ENCODE assay signal across 19 cellular contexts in the genomic region with DNA sequence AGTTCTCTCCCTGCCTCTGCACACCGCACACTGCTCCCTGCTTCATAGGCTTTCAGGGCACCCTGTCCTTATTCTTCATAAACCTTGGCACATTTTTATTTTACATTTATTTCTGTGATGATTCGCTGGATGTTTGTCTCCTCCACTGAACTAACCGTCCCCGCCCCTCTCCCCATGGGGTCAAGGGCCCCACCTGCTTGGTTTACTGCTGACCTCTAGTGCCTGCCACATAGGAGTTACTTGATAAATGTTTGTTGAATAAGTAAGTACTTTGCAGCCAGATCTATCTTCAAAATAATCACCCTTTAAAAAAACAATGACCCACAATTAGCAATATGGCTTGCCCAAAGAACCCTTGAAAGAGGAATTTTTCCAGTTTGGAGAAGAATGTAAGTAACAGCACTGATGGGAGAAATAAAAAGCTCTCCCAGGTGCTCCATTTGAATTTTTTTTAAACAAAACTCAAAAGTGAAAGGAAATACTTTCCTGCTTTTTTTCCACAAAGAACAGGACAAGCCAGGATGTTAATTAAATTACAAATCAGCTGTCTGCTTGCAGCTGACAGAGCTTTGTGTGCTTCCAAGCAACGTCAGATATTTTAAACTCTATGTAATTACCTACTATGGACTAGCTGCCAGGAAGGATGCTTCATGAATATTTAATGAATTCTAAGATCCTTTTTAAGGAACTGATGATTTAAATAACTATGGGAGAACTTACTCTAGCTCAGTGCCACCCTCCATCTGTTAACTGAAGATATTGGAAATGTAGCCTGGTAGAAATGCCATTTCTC.
DNase-seq lines count a peak whose midpoint lies in the region; ATAC-seq, FAIRE-seq and TF ChIP-seq lines count a peak whose summit lies in the region.
"Had no signal": no experiment of that assay in that cellular context is flagged by ENCODE, and none has a peak within 500 bp of the region (broad histone marks: within the 10 kb centered on the region; RNA-seq: fewer than 3 reads in every experiment).

No MANE protein-coding gene starts in this region.

- peak overlapping the region; percentile 15; the same call in 1 of the 2 replicates for H2AFZ ChIP-seq in H1 (ENCODE audit: low read length)
- H2AFZ ChIP-seq in neuronal stem cell (ENCODE audit: low read length), result no peak overlapping the region

- 0 out of 2 replicates have a peak overlapping the region, but pooled peaks have one; percentile 27 for H2BK20ac ChIP-seq in H1 (ENCODE audit: low read length)

- H3K79me1 ChIP-seq in H1 (ENCODE audit: low read depth, low read length) (no peaks in the 10 kb centered on the region), neuronal stem cell (ENCODE audit: low read depth, low read length) (no peaks in the 10 kb centered on the region)

- H3K23ac ChIP-seq in H1 (ENCODE audit: insufficient read length), result no peak overlapping the region
- H3K23ac ChIP-seq in neuronal stem cell (ENCODE audit: low read depth, low read length, poor library complexity), result no peak overlapping the region

- no peaks in the 10 kb centered on the region for H3K79me2 ChIP-seq in H1 (ENCODE audit: control insufficient read depth in 1 of 2, insufficient read depth in 2 of 2, low read length in 2 of 2)

- peak overlapping the region; percentile 86 for H3K4ac ChIP-seq in H1 (replicated peaks; ENCODE audit: insufficient read length, low read depth, low read length)
- no peak overlapping the region for H3K4ac ChIP-seq in neuronal stem cell (ENCODE audit: low read length)

- H4K5ac ChIP-seq in H1 (ENCODE audit: insufficient read length, low read depth, low read length), result peak overlapping the region; percentile 95

- H2BK15ac ChIP-seq in H1 (ENCODE audit: low read length) (no peak overlapping the region; the same call in 1 of the 2 replicates), neuronal stem cell (ENCODE audit: low read length) (no peak overlapping the region)

- 7% methylated on average over 5 of the region's 5 CpGs; no CpG with 5 or more reads in 1 of the 2 experiments for WGBS in H1 (ENCODE audit: extremely low coverage in 1 of 2, insufficient coverage in 1 of 2, insufficient read length in 1 of 2, insufficient replicate concordance in 2 of 2, low coverage in 1 of 2, low lambda C conversion rate in 2 of 2, missing lambda C conversion rate in 1 of 2), 2 experiments
- no CpG with 5 or more reads among the region's 5 CpGs for WGBS in neuronal stem cell (ENCODE audit: extremely low coverage in 2 of 2, insufficient read length in 2 of 2, insufficient replicate concordance in 1 of 2), 2 donors

- H3K9ac ChIP-seq in H1 (replicated peaks in 1 of 4; ENCODE audit: extremely low read depth in 1 of 4, low read depth in 3 of 4, low read length in 3 of 4) (no peak overlapping the region), neuronal stem cell (ENCODE audit: low read depth, low read length, poor library complexity) (no peak overlapping the region)

- peak; percentile 95 for FAIRE-seq in H1 (lab: Jason Lieb, UNC)
- FAIRE-seq: GM18507, GM19239 had no signal

- H3K4me3 ChIP-seq in H1 (ENCODE audit: extremely low read depth in 1 of 4, insufficient read depth in 2 of 4, low read depth in 3 of 4, low read length in 4 of 4) (peak overlapping the region in 2 of 4 experiments; percentile 16 to 43; a peak in 4 of 8 replicates), neuronal stem cell (ENCODE audit: low read length in 2 of 2) (no peak overlapping the region)
- H3K4me3 ChIP-seq: testis had no signal

- H2BK5ac ChIP-seq in H1 (ENCODE audit: low read depth, low read length), result peak overlapping the region; percentile 98
- H2BK5ac ChIP-seq in neuronal stem cell (ENCODE audit: low read length), result no peak overlapping the region

- no peaks in the 10 kb centered on the region for H3K23me2 ChIP-seq in H1 (ENCODE audit: low read depth, low read length)

- H3K27me3 ChIP-seq in H1 (replicated peaks in 1 of 4; ENCODE audit: control insufficient read depth in 3 of 4, extremely low read depth in 1 of 4, insufficient read depth in 3 of 4, low read length in 3 of 4) (no peaks in the 10 kb centered on the region), neuronal stem cell (ENCODE audit: control insufficient read depth in 3 of 3, insufficient read depth in 3 of 3, low read depth in 1 of 3, low read length in 3 of 3) (no peaks in the 10 kb centered on the region)
- H3K27me3 ChIP-seq: neutrophil, testis had no signal

- H3K9me3 ChIP-seq in H1 (ENCODE audit: insufficient read depth in 2 of 2, low read depth in 1 of 2, low read length in 1 of 2), result no peaks in the 10 kb centered on the region
- H3K9me3 ChIP-seq in neuronal stem cell (replicated peaks in 1 of 2; ENCODE audit: control insufficient read depth in 2 of 2, insufficient read depth in 1 of 2, low read depth in 1 of 2, low read length in 2 of 2), result no peaks in the 10 kb centered on the region
- H3K9me3 ChIP-seq: neutrophil, testis had no signal

- TF ChIP-seq RAD21 in H1 (IDR thresholded peaks at IDR 0.05 in 1 of 2, conservative IDR thresholded peaks at IDR 0.05 in 1 of 2; ENCODE audit: low read depth in 2 of 2, low read length in 2 of 2), result peak; percentile 72 to 81

- H4K20me1 ChIP-seq in H1 (replicated peaks in 1 of 2; ENCODE audit: control insufficient read depth in 1 of 2, insufficient read depth in 2 of 2, low read length in 2 of 2), result no peaks in the 10 kb centered on the region

- POLR2A ChIA-PET in H1 (lab: Charles Lee; ENCODE audit: partially characterized antibody), result no interaction called here

- peaks cover 0 to 14% (median 8%) of the 10 kb centered on the region in 4 experiments; a peak in 4 of 7 replicates for H3K4me1 ChIP-seq in H1 (replicated peaks in 1 of 4; ENCODE audit: control insufficient read depth in 3 of 4, insufficient read depth in 4 of 4, low read length in 3 of 4)
- H3K4me1 ChIP-seq in neuronal stem cell (ENCODE audit: control insufficient read depth in 2 of 2, insufficient read depth in 1 of 2, low read depth in 1 of 2, low read length in 2 of 2), result peaks cover 2 to 11% of the 10 kb centered on the region in 2 donors
- H3K4me1 ChIP-seq: testis had no signal

- H3K36me3 ChIP-seq in H1 (ENCODE audit: control insufficient read depth in 2 of 4, insufficient read depth in 4 of 4, low read length in 3 of 4) (no peaks in the 10 kb centered on the region), neuronal stem cell (replicated peaks in 1 of 2; ENCODE audit: control insufficient read depth in 2 of 2, insufficient read depth in 2 of 2, low read length in 2 of 2) (no peaks in the 10 kb centered on the region)
- H3K36me3 ChIP-seq: neutrophil had no signal

- H4K91ac ChIP-seq in H1 (replicated peaks; ENCODE audit: insufficient read length, low read length) (peak overlapping the region; percentile 98), neuronal stem cell (ENCODE audit: low read depth, low read length, poor library complexity) (no peak overlapping the region)

- no peak; a peak in 1 of 3 replicates for TF ChIP-seq EP300 in H1 (IDR thresholded peaks at IDR 0.05; ENCODE audit: borderline replicate concordance in 1 of 2, low read depth in 2 of 2, low read length in 2 of 2)

- H2BK12ac ChIP-seq in H1 (ENCODE audit: low read depth, low read length) (0 out of 2 replicates have a peak overlapping the region, but pooled peaks have one; percentile 75), neuronal stem cell (ENCODE audit: low read length) (no peak overlapping the region)

- peak; percentile 37 to 69 for DNase-seq in NCI-H2081 (lab: John Stamatoyannopoulos, UW)
- DNase-seq in NCI-H2081 treated with DMSO at 0.1 percent for 48 hours (lab: John Stamatoyannopoulos, UW), result no peak
- DNase-seq in NCI-H774 (lab: John Stamatoyannopoulos, UW), result peak; percentile 49
- DNase-seq in H1 (ENCODE audit: low read depth in 1 of 2, low spot score in 2 of 2), result peak; percentile 43 to 88
- peak; percentile 23 for DNase-seq in neuronal stem cell (ENCODE audit: low spot score)
- no peak for DNase-seq in DMS79 (lab: John Stamatoyannopoulos, UW)
- DNase-seq in activated effector memory CD4-positive, alpha-beta T cell treated with anti-CD3 and anti-CD28 coated beads, Interleukin-2, amount 50 U/mL, for 16 hours, result no peak
- DNase-seq: activated CD4-positive, alpha-beta T cell treated with anti-CD3 and anti-CD28 coated beads for 36 hours; activated naive CD8-positive, alpha-beta T cell treated with anti-CD3 and anti-CD28 coated beads, Interleukin-2, amount 10 ng/mL, durations not matched to agents 7 days and 5 days; effector memory CD4-positive, alpha-beta T cell; mammary epithelial cell; right cardiac atrium; stimulated activated CD4-positive, alpha-beta T cell treated with anti-CD3 and anti-CD28 coated beads, Interleukin-1b, Interleukin-23, amount 100 ng/mL, for 48 hours; T-helper 2 cell; testis had no signal

- no peak for ATAC-seq in GM21528 (IDR thresholded peaks at IDR 0.05; ENCODE audit: low FRiP score, unreplicated experiment)
- ATAC-seq: activated CD4-positive, alpha-beta T cell treated with anti-CD3 and anti-CD28 coated beads for 36 hours; right cardiac atrium had no signal

- peak overlapping the region; percentile 54 to 65 for H3K4me2 ChIP-seq in H1 (ENCODE audit: insufficient read depth in 1 of 2, low read depth in 2 of 2, low read length in 2 of 2)
- no peak overlapping the region for H3K4me2 ChIP-seq in neuronal stem cell (ENCODE audit: insufficient read depth, low read length, poor library complexity, severe bottlenecking)

- peak overlapping the region; percentile 70 for H3K56ac ChIP-seq in H1 (replicated peaks; ENCODE audit: insufficient read length, low read depth, low read length)

- no peak overlapping the region for H4K8ac ChIP-seq in H1 (ENCODE audit: extremely low read depth, insufficient read depth, low read length)
- H4K8ac ChIP-seq in neuronal stem cell (ENCODE audit: low read depth, low read length), result no peak overlapping the region

- peak overlapping the region; percentile 27 for H3K27ac ChIP-seq in H1 (ENCODE audit: low read depth, low read length)
- H3K27ac ChIP-seq in neuronal stem cell (replicated peaks; ENCODE audit: low read length), result no peak overlapping the region
- H3K27ac ChIP-seq: neutrophil, testis had no signal

- peak overlapping the region; percentile 98 for H3K18ac ChIP-seq in H1 (ENCODE audit: extremely low read depth, low read length)
- H3K18ac ChIP-seq in neuronal stem cell (ENCODE audit: low read length), result no peak overlapping the region

- H2BK120ac ChIP-seq in H1 (replicated peaks; ENCODE audit: low read depth, low read length) (no peak overlapping the region), neuronal stem cell (ENCODE audit: low read depth, low read length) (no peak overlapping the region)

- TF ChIP-seq CTCF in H1 (IDR thresholded peaks at IDR 0.05; ENCODE audit: control extremely low read depth in 1 of 3, insufficient read depth in 1 of 3, low read depth in 1 of 3, low read length in 3 of 3), result peak; percentile 27 to 59 (median 47)

- CTCF ChIA-PET in H1 (lab: Charles Lee; ENCODE audit: partially characterized antibody), result interaction anchor here (0.6 to 9.8 kb wide), 17 partner anchors 10 to 707 kb away, joined by 3 to 84 read pairs (median 5); no protein-coding TSS in a partner anchor

- H2AK5ac ChIP-seq in H1 (ENCODE audit: low read depth, low read length) (no peak overlapping the region; the same call in 1 of the 2 replicates), neuronal stem cell (ENCODE audit: low read depth, low read length) (no peak overlapping the region)

- no peak overlapping the region for H3K14ac ChIP-seq in H1 (ENCODE audit: insufficient read length)
- no peak overlapping the region for H3K14ac ChIP-seq in neuronal stem cell (ENCODE audit: low read length)

- no peak for TF ChIP-seq POLR2A in H1 (IDR thresholded peaks at IDR 0.05; ENCODE audit: control extremely low read depth in 1 of 2, low read depth in 2 of 2, low read length in 2 of 2)

Comparison
In these comparisons a context has a peak if more than half of its experiments do, and no peak if none do; other contexts are left out.
1. DNase-seq: peak in NCI-H2081 (2 of 2), NCI-H774 (single experiment), H1 (2 of 2) and neuronal stem cell (single experiment); none in NCI-H2081 treated with DMSO at 0.1 percent for 48 hours (single experiment), DMS79 (single experiment) and activated effector memory CD4-positive, alpha-beta T cell treated with anti-CD3 and anti-CD28 coated beads, Interleukin-2, amount 50 U/mL, for 16 hours (single experiment).